Comparison of ENCODE assay signal across 8 cellular contexts in the genomic region with DNA sequence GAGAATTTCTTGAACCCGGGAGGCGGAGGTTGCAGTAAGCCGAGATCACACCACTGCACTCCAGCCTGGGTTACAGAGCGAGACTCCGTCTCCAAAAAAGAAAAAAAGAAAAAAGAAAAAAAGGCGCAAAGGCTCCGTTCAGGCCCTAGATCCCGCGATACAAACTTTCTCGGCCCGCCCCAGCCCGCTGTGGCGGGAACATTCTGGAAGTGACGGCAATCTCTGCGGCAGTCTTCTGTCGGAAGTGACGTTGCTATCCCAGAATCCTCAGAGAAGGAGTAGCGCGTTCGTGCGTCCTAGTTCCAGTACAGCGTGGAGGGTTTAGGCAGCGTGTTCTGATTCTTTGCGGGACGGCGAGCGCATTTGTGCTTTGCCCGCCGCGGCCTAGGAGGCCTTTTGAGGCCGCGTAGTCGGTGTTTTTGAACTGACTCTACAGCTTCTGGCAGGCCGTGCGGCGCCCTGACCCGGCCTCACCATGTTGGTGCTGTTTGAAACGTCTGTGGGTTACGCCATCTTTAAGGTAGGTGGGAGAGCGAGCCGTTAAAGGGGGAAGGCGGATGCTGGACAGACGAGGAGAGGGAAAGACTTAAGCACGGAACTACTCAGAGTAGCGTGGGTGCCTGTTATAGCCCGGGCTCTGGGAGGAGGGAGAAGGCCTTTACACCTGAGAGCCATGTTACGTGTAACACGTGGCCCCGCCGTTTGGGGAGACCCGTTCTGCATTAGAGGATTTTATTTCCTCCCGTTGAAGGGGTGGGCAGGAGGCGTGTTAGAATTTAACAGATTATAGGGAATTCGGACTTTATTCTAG. TPM values are rescaled to one million over a fixed set of nuclear protein-coding genes. Genes with fewer than 3 reads are reported as not detected.
DNase-seq lines count a peak whose midpoint lies in the region; ATAC-seq lines count a peak whose summit lies in the region.

A gene with protein sequence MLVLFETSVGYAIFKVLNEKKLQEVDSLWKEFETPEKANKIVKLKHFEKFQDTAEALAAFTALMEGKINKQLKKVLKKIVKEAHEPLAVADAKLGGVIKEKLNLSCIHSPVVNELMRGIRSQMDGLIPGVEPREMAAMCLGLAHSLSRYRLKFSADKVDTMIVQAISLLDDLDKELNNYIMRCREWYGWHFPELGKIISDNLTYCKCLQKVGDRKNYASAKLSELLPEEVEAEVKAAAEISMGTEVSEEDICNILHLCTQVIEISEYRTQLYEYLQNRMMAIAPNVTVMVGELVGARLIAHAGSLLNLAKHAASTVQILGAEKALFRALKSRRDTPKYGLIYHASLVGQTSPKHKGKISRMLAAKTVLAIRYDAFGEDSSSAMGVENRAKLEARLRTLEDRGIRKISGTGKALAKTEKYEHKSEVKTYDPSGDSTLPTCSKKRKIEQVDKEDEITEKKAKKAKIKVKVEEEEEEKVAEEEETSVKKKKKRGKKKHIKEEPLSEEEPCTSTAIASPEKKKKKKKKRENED (plus strand): TSS at position 297 of the 811 bp plus-strand sequence. CDS start 179 bp downstream, at position 476.

- H3K36me3 Mint-ChIP-seq in dendritic cell treated with granulocyte-macrophage colony-stimulating factor and Interleukin-4, amounts not matched to agents 40 ng/mL and 50 ng/mL, for 4 days (ENCODE audit: low read depth), result no peaks in the 10 kb centered on the region

- H3K4me1 Mint-ChIP-seq in dendritic cell treated with granulocyte-macrophage colony-stimulating factor and Interleukin-4, amounts not matched to agents 40 ng/mL and 50 ng/mL, for 4 days (ENCODE audit: low read depth), result peaks cover 11% of the 10 kb centered on the region

- H3K4me2 ChIP-seq in BLaER1 treated with 17β-estradiol and CSF1 and Interleukin-3, amounts not matched to agents 10 nM and 100 nM, result peak within 1 kb of the TSS; percentile 80 to 97 (median 88)

- H3K27me3 Mint-ChIP-seq in dendritic cell treated with granulocyte-macrophage colony-stimulating factor and Interleukin-4, amounts not matched to agents 40 ng/mL and 50 ng/mL, for 4 days, result no peaks in the 10 kb centered on the region

- H3K4me3 ChIP-seq in BLaER1 treated with 17β-estradiol and CSF1 and Interleukin-3, amounts not matched to agents 10 nM and 100 nM, result peak within 1 kb of the TSS; percentile 74 to 94 (median 88)

- ATAC-seq in GM19351 (IDR thresholded peaks at IDR 0.05; ENCODE audit: unreplicated experiment) (peak; percentile 70), HG03521 (IDR thresholded peaks at IDR 0.05; ENCODE audit: unreplicated experiment) (peak; percentile 75), left lobe of liver (peak; percentile 96)

- H3K27ac ChIP-seq in BLaER1 treated with 17β-estradiol and CSF1 and Interleukin-3, amounts not matched to agents 10 nM and 100 nM, result peak within 1 kb of the TSS; percentile 91 to 98 (median 95)

- peak within 1 kb of the TSS; percentile 55 for H3K4me3 Mint-ChIP-seq in dendritic cell treated with granulocyte-macrophage colony-stimulating factor and Interleukin-4, amounts not matched to agents 40 ng/mL and 50 ng/mL, for 4 days

- H3K27ac Mint-ChIP-seq in dendritic cell treated with granulocyte-macrophage colony-stimulating factor and Interleukin-4, amounts not matched to agents 40 ng/mL and 50 ng/mL, for 4 days, result no peak within 1 kb of the TSS

- DNase-seq in NCI-H748 (lab: John Stamatoyannopoulos, UW; ENCODE audit: unreplicated experiment), result peak; percentile 99
- DNase-seq in activated CD4-positive, alpha-beta T cell treated with anti-CD3 and anti-CD28 coated beads, Interleukin-2, amount 50 U/mL, for 1 hour, result peak; percentile 86
- DNase-seq in left lobe of liver (ENCODE audit: low spot score), result peak; percentile 94
- peak; percentile 84 for DNase-seq in stimulated activated CD4-positive, alpha-beta T cell treated with anti-CD3 and anti-CD28 coated beads, Interleukin-2, amount 100 ng/mL, for 4 hours (ENCODE audit: low read depth)

- peaks cover 0 to 22% (median 11%) of the 10 kb centered on the region in 11 experiments; a peak in 10 of 22 replicates for H3K36me3 ChIP-seq in BLaER1 treated with 17β-estradiol and CSF1 and Interleukin-3, amounts not matched to agents 10 nM and 100 nM

- H3K9me3 Mint-ChIP-seq in dendritic cell treated with granulocyte-macrophage colony-stimulating factor and Interleukin-4, amounts not matched to agents 40 ng/mL and 50 ng/mL, for 4 days, result no peaks in the 10 kb centered on the region

- no peaks in the 10 kb centered on the region for H3K27me3 ChIP-seq in BLaER1 treated with 17β-estradiol and CSF1 and Interleukin-3, amounts not matched to agents 10 nM and 100 nM

- H3K4me1 ChIP-seq in BLaER1 treated with 17β-estradiol and CSF1 and Interleukin-3, amounts not matched to agents 10 nM and 100 nM, result peaks cover 31 to 39% (median 37%) of the 10 kb centered on the region in 10 experiments

- H4K20me1 ChIP-seq in BLaER1 treated with 17β-estradiol and CSF1 and Interleukin-3, amounts not matched to agents 10 nM and 100 nM, result peaks cover 41 to 50% (median 45%) of the 10 kb centered on the region in 11 experiments; a peak in 21 of 22 replicates

- H3K9me3 ChIP-seq in BLaER1 treated with 17β-estradiol and CSF1 and Interleukin-3, amounts not matched to agents 10 nM and 100 nM (replicated peaks in 1 of 11), result no peaks in the 10 kb centered on the region

- intact Hi-C loops in dendritic cell treated with granulocyte-macrophage colony-stimulating factor and Interleukin-4, amounts not matched to agents 40 ng/mL and 50 ng/mL, for 4 days (cut with micrococcal nuclease), result loop anchor here (2.0 to 5.0 kb wide), 2 partner anchors 27 to 112 kb away; partner anchors contain the start of genes BMPR2 and SUMO1

- H3K9ac ChIP-seq in BLaER1 treated with 17β-estradiol and CSF1 and Interleukin-3, amounts not matched to agents 10 nM and 100 nM, result peak within 1 kb of the TSS; percentile 91 to 98 (median 96)

RNA-seq across cellular contexts. Expression of the gene that starts here (rescaled TPM):
- 18.8 TPM for total RNA-seq in left lobe of liver

Comparison
In these comparisons a context has a peak if more than half of its experiments do, and no peak if none do; other contexts are left out.
1. Peak in every context shown above with its lines: DNase-seq, ATAC-seq, H3K4me3 ChIP-seq and H3K27ac ChIP-seq.